1 cellular context compared by ENCODE assay signal in genomic region chr15:92819312-92820232, GRCh38.
A peak's percentile ranks its signal among the peaks of the same experiment; 100 is the strongest.
TF ChIP-seq lines count a peak whose summit lies in the region.

No MANE protein-coding gene starts in this region.

TF ChIP-seq in K562, 482 proteins besides CTCF, POLR2A, EP300 and RAD21 (continued from another document and continues in another):
- TF ChIP-seq CUX1 (CRISPR knock-in tag; IDR thresholded peaks at IDR 0.05), result peak; percentile 64; the same call in 1 of the 2 replicates
- TF ChIP-seq JUND (IDR thresholded peaks at IDR 0.05; ENCODE audit: borderline replicate concordance, low read depth, low read length), result no peak
- TF ChIP-seq JUND (tag; IDR thresholded peaks at IDR 0.05; ENCODE audit: borderline replicate concordance, low read depth, low read length), result peak; percentile 13; the same call in 2 of the 3 replicates
- no peak for TF ChIP-seq TCF7 (IDR thresholded peaks at IDR 0.05; ENCODE audit: borderline replicate concordance)
- TF ChIP-seq SIX5 (IDR thresholded peaks at IDR 0.05; ENCODE audit: borderline replicate concordance in 1 of 2, insufficient read depth in 1 of 2, low read depth in 1 of 2, low read length in 2 of 2), result no peak
- TF ChIP-seq BRD4 (IDR thresholded peaks at IDR 0.05), result no peak
- no peak for TF ChIP-seq STAT6 (CRISPR knock-in tag; IDR thresholded peaks at IDR 0.05)
- TF ChIP-seq ZNF445 (CRISPR knock-in tag; IDR thresholded peaks at IDR 0.05; ENCODE audit: low read depth), result no peak
- TF ChIP-seq NFATC3 (IDR thresholded peaks at IDR 0.05), result peak; percentile 62; the same call in 1 of the 2 replicates
- no peak for TF ChIP-seq TAF15 (IDR thresholded peaks at IDR 0.05; ENCODE audit: low read depth, low read length)
- TF ChIP-seq, protein P1, sequence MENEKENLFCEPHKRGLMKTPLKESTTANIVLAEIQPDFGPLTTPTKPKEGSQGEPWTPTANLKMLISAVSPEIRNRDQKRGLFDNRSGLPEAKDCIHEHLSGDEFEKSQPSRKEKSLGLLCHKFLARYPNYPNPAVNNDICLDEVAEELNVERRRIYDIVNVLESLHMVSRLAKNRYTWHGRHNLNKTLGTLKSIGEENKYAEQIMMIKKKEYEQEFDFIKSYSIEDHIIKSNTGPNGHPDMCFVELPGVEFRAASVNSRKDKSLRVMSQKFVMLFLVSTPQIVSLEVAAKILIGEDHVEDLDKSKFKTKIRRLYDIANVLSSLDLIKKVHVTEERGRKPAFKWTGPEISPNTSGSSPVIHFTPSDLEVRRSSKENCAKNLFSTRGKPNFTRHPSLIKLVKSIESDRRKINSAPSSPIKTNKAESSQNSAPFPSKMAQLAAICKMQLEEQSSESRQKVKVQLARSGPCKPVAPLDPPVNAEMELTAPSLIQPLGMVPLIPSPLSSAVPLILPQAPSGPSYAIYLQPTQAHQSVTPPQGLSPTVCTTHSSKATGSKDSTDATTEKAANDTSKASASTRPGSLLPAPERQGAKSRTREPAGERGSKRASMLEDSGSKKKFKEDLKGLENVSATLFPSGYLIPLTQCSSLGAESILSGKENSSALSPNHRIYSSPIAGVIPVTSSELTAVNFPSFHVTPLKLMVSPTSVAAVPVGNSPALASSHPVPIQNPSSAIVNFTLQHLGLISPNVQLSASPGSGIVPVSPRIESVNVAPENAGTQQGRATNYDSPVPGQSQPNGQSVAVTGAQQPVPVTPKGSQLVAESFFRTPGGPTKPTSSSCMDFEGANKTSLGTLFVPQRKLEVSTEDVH (IDR thresholded peaks at IDR 0.05; ENCODE audit: low read depth, partially characterized antibody), result peak; percentile 40
- no peak for TF ChIP-seq TCFL5 (CRISPR knock-in tag; conservative IDR thresholded peaks at IDR 0.05)
- no peak for TF ChIP-seq MCM7 (IDR thresholded peaks at IDR 0.05)
- no peak for TF ChIP-seq CCAR2 (IDR thresholded peaks at IDR 0.05; ENCODE audit: low read depth, low read length)
- no peak; the same call in 1 of the 2 replicates for TF ChIP-seq BACH1 (tag; IDR thresholded peaks at IDR 0.05)
- TF ChIP-seq ZNF217 (CRISPR knock-in tag; IDR thresholded peaks at IDR 0.05), result no peak
- no peak; the same call in 1 of the 2 replicates for TF ChIP-seq PML (IDR thresholded peaks at IDR 0.05; ENCODE audit: low read length)
- 0 out of 2 replicates have a peak, but pooled peaks have one; percentile 50 for TF ChIP-seq CREB3 (tag; conservative IDR thresholded peaks at IDR 0.05; ENCODE audit: low read depth)
- TF ChIP-seq POLR3G (IDR thresholded peaks at IDR 0.05; ENCODE audit: extremely low read depth, insufficient read length, insufficient replicate concordance), result no peak
- TF ChIP-seq EWSR1 (IDR thresholded peaks at IDR 0.05; ENCODE audit: borderline replicate concordance, low read depth, partially characterized antibody), result no peak
- TF ChIP-seq ZNF282 (CRISPR knock-in tag; IDR thresholded peaks at IDR 0.05), result no peak
- no peak for TF ChIP-seq ZNF780A (CRISPR knock-in tag; IDR thresholded peaks at IDR 0.05)
- TF ChIP-seq, protein P2, sequence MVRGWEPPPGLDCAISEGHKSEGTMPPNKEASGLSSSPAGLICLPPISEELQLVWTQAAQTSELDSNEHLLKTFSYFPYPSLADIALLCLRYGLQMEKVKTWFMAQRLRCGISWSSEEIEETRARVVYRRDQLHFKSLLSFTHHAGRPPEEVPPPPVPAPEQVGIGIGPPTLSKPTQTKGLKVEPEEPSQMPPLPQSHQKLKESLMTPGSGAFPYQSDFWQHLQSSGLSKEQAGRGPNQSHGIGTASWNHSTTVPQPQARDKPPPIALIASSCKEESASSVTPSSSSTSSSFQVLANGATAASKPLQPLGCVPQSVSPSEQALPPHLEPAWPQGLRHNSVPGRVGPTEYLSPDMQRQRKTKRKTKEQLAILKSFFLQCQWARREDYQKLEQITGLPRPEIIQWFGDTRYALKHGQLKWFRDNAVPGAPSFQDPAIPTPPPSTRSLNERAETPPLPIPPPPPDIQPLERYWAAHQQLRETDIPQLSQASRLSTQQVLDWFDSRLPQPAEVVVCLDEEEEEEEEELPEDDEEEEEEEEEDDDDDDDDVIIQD (CRISPR knock-in tag; IDR thresholded peaks at IDR 0.05), result no peak
- TF ChIP-seq, protein P3, sequence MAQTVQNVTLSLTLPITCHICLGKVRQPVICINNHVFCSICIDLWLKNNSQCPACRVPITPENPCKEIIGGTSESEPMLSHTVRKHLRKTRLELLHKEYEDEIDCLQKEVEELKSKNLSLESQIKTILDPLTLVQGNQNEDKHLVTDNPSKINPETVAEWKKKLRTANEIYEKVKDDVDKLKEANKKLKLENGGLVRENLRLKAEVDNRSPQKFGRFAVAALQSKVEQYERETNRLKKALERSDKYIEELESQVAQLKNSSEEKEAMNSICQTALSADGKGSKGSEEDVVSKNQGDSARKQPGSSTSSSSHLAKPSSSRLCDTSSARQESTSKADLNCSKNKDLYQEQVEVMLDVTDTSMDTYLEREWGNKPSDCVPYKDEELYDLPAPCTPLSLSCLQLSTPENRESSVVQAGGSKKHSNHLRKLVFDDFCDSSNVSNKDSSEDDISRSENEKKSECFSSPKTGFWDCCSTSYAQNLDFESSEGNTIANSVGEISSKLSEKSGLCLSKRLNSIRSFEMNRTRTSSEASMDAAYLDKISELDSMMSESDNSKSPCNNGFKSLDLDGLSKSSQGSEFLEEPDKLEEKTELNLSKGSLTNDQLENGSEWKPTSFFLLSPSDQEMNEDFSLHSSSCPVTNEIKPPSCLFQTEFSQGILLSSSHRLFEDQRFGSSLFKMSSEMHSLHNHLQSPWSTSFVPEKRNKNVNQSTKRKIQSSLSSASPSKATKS (CRISPR knock-in tag; IDR thresholded peaks at IDR 0.05), result no peak
- TF ChIP-seq PHTF2 (CRISPR knock-in tag; IDR thresholded peaks at IDR 0.05), result no peak
- TF ChIP-seq ZNF444 (CRISPR knock-in tag; IDR thresholded peaks at IDR 0.05), result no peak
- TF ChIP-seq ZNF707 (CRISPR knock-in tag; conservative IDR thresholded peaks at IDR 0.05), result no peak
- TF ChIP-seq SRSF3 (IDR thresholded peaks at IDR 0.05; ENCODE audit: insufficient read depth, low read length), result no peak
- TF ChIP-seq NR2F6 (CRISPR knock-in tag; IDR thresholded peaks at IDR 0.05), result no peak
- TF ChIP-seq TAF9B (IDR thresholded peaks at IDR 0.05; ENCODE audit: partially characterized antibody), result no peak
- no peak for TF ChIP-seq RCOR1 (IDR thresholded peaks at IDR 0.05; ENCODE audit: borderline replicate concordance in 1 of 2, low read depth in 2 of 2, low read length in 2 of 2)
- TF ChIP-seq CXXC5 (CRISPR knock-in tag; IDR thresholded peaks at IDR 0.05), result no peak
- TF ChIP-seq MTA2 (IDR thresholded peaks at IDR 0.05; ENCODE audit: low read depth), result no peak
- TF ChIP-seq SMARCC2 (IDR thresholded peaks at IDR 0.05; ENCODE audit: low read depth), result no peak
- TF ChIP-seq, protein P4, sequence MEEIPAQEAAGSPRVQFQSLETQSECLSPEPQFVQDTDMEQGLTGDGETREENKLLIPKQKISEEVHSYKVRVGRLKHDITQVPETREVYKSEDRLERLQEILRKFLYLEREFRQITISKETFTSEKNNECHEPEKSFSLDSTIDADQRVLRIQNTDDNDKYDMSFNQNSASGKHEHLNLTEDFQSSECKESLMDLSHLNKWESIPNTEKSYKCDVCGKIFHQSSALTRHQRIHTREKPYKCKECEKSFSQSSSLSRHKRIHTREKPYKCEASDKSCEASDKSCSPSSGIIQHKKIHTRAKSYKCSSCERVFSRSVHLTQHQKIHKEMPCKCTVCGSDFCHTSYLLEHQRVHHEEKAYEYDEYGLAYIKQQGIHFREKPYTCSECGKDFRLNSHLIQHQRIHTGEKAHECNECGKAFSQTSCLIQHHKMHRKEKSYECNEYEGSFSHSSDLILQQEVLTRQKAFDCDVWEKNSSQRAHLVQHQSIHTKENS (CRISPR knock-in tag; IDR thresholded peaks at IDR 0.05), result no peak
- no peak for TF ChIP-seq POLR2B (IDR thresholded peaks at IDR 0.05; ENCODE audit: low read depth, partially characterized antibody)
- no peak for TF ChIP-seq ZBTB7A (IDR thresholded peaks at IDR 0.05; ENCODE audit: borderline replicate concordance, control insufficient read depth, low read depth, low read length)
- peak; percentile 15 for TF ChIP-seq ASH1L (IDR thresholded peaks at IDR 0.05; ENCODE audit: borderline replicate concordance, low read depth, partially characterized antibody)
- TF ChIP-seq MEF2A (IDR thresholded peaks at IDR 0.05; ENCODE audit: control insufficient read depth, low read depth, low read length), result no peak
- TF ChIP-seq SP1 (CRISPR knock-in tag; IDR thresholded peaks at IDR 0.05), result no peak
